Comparison of ENCODE assay signal across 23 cellular contexts in the genomic region with DNA sequence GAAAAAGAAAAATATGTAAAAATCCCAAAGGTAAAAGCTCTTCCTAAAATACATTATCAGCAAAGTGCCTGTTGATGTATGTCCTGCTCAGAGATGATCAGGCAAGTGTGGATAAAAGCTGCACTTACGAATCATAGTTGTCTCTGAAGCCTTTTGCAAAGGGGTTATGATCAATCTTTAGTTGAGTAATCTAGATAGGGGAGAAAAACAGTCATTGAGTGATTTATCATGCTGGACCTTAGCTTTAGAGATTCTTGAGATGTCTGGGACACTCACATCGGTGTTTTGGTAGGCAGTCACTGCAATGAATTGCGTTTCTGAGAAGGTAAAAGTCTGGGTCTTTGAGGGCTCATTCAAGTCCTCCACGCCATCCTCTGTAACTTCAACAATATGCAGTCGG. TPM values are rescaled to one million over a fixed set of nuclear protein-coding genes. Genes with fewer than 3 reads are reported as not detected.
A peak's percentile ranks its signal among the peaks of the same experiment; 100 is the strongest.
DNase-seq lines count a peak whose midpoint lies in the region; ATAC-seq, FAIRE-seq and TF ChIP-seq lines count a peak whose summit lies in the region.
"Had no signal": no experiment of that assay in that cellular context is flagged by ENCODE, and none has a peak within 500 bp of the region (broad histone marks: within the 10 kb centered on the region; RNA-seq: fewer than 3 reads in every experiment).

No MANE protein-coding gene starts in this region.

- H3K9me2 ChIP-seq in GM23338 (ENCODE audit: insufficient read depth), result no peaks in the 10 kb centered on the region
- no peaks in the 10 kb centered on the region for H3K9me2 ChIP-seq in PC-9 (ENCODE audit: insufficient read depth)

- CTCF ChIA-PET in CD8-positive, alpha-beta T cell (lab: Charles Lee), result interaction anchor here (0.9 to 7.4 kb wide), 5 partner anchors 138 to 613 kb away, joined by 3 to 79 read pairs (median 4); no protein-coding TSS in a partner anchor
- CTCF ChIA-PET in GM12878 (lab: Yijun Ruan, JAX) (interaction anchor here (0.9 to 7.1 kb wide), 6 partner anchors 10 to 608 kb away, joined by 3 to 122 read pairs (median 3); no protein-coding TSS in a partner anchor), PC-9 (lab: Charles Lee) (no interaction called here)

- intact Hi-C loops in CD8-positive, alpha-beta T cell (cut with DNase I, micrococcal nuclease), result loop anchor here in 1 of 2 experiments (2.0 kb wide), 1 partner anchor 234 kb away; a partner anchor contains a TSS
- intact Hi-C loops in GM12878 (cut with micrococcal nuclease; ENCODE audit: unreplicated experiment) (no loop called here), natural killer cell (cut with micrococcal nuclease) (loop anchor here (5.0 kb wide), 3 partner anchors 184 to 369 kb away; a partner anchor contains a TSS), PC-9 (cut with micrococcal nuclease; ENCODE audit: unreplicated experiment) (no loop called here)

- no peak overlapping the region for H2AFZ ChIP-seq in GM23338
- H2AFZ ChIP-seq in GM12878 (ENCODE audit: control insufficient read depth, low read depth, low read length), result no peak overlapping the region
- H2AFZ ChIP-seq in PC-9, result no peak overlapping the region
- H2AFZ ChIP-seq: GM23248 had no signal

- TF ChIP-seq RAD21 in GM12878 (IDR thresholded peaks at IDR 0.05; ENCODE audit: insufficient read depth, low read depth, low read length), result no peak

- in situ Hi-C loops in GM12878 (cut with MboI), result loop anchor here (10.0 kb wide), 1 partner anchor 416 kb away; no protein-coding TSS in a partner anchor

- 21% methylated on average over 5 of the region's 5 CpGs for WGBS in GM12878 (ENCODE audit: insufficient coverage, insufficient replicate concordance, low lambda C conversion rate, missing lambda C conversion rate)

- peaks cover 22% of the 10 kb centered on the region for H3K36me3 Mint-ChIP-seq in CD8-positive, alpha-beta T cell
- H3K36me3 Mint-ChIP-seq in GM23338 (ENCODE audit: low read depth), result no peaks in the 10 kb centered on the region
- peaks cover 34% of the 10 kb centered on the region for H3K36me3 Mint-ChIP-seq in natural killer cell

- POLR2A ChIA-PET in CD8-positive, alpha-beta T cell (lab: Charles Lee), result interaction anchor here (0.7 to 1.3 kb wide), 3 partner anchors 574 to 610 kb away, joined by 3 to 4 read pairs (median 3); no protein-coding TSS in a partner anchor
- POLR2A ChIA-PET in GM12878 (lab: Charles Lee) (interaction anchor here (3.3 to 6.0 kb wide), 2 partner anchors 411 to 608 kb away, joined by 19 to 34 read pairs; no protein-coding TSS in a partner anchor), PC-9 (lab: Charles Lee; ENCODE audit: unreplicated experiment) (no interaction called here)

- peak; percentile 49 for FAIRE-seq in GM12878 (lab: Jason Lieb, UNC)
- FAIRE-seq: GM18507 had no signal

- ATAC-seq in CD8-positive, alpha-beta T cell, result no peak
- ATAC-seq in GM23338, result no peak
- ATAC-seq in GM12878, result no peak
- ATAC-seq in natural killer cell, result no peak

- BruUV-seq in GM12878 (replicated peaks; lab: Mats Ljungman, UMichigan) (no TSS peak), PC-9 (replicated peaks; lab: Mats Ljungman, UMichigan) (no TSS peak)

- H3F3A ChIP-seq in GM23338 (replicated peaks; ENCODE audit: low read depth) (peaks cover 45% of the 10 kb centered on the region), PC-9 (ENCODE audit: insufficient read depth, low read depth) (no peaks in the 10 kb centered on the region)

- no peaks in the 10 kb centered on the region for H3K9me3 Mint-ChIP-seq in CD8-positive, alpha-beta T cell
- H3K9me3 Mint-ChIP-seq in GM23338, result no peaks in the 10 kb centered on the region; the same call in 1 of the 3 replicates
- no peaks in the 10 kb centered on the region for H3K9me3 Mint-ChIP-seq in natural killer cell

- H3K4me2 ChIP-seq in GM23338 (peak overlapping the region; percentile 90), GM12878 (ENCODE audit: control insufficient read depth, insufficient read depth) (no peak overlapping the region), PC-9 (no peak overlapping the region)

- H3K27me3 ChIP-seq in CD8-positive, alpha-beta T cell (ENCODE audit: insufficient read depth, low read length), result peaks cover 15% of the 10 kb centered on the region
- peaks cover 100% of the 10 kb centered on the region for H3K27me3 ChIP-seq in GM23338 (ENCODE audit: insufficient read depth)
- peaks cover 3 to 27% of the 10 kb centered on the region in 2 experiments for H3K27me3 ChIP-seq in GM12878 (replicated peaks in 1 of 2; ENCODE audit: control insufficient read depth in 2 of 2, insufficient read depth in 2 of 2, low read length in 1 of 2)
- H3K27me3 ChIP-seq in PC-9 (ENCODE audit: insufficient read depth, low read depth), result peaks cover 14% of the 10 kb centered on the region; the same call in 1 of the 2 replicates

- peaks cover 20% of the 10 kb centered on the region for H3K27me3 Mint-ChIP-seq in CD8-positive, alpha-beta T cell (ENCODE audit: low read depth)
- peaks cover 95% of the 10 kb centered on the region for H3K27me3 Mint-ChIP-seq in GM23338 (ENCODE audit: insufficient read depth, low read depth, poor library complexity)
- peaks cover 7 to 11% of the 10 kb centered on the region in 2 donors for H3K27me3 Mint-ChIP-seq in natural killer cell (ENCODE audit: low read depth in 2 of 2)

- no peaks in the 10 kb centered on the region for H3K9me3 ChIP-seq in CD8-positive, alpha-beta T cell (ENCODE audit: low read length)
- H3K9me3 ChIP-seq in GM12878 (replicated peaks; ENCODE audit: control insufficient read depth, insufficient read depth, low read length) (no peaks in the 10 kb centered on the region), PC-9 (ENCODE audit: insufficient read depth, low read depth) (no peaks in the 10 kb centered on the region)
- H3K9me3 ChIP-seq: Caco-2 had no signal

- H4K20me1 ChIP-seq in GM23338 (replicated peaks; ENCODE audit: insufficient read depth), result peaks cover 15% of the 10 kb centered on the region; the same call in 1 of the 2 replicates
- no peaks in the 10 kb centered on the region for H4K20me1 ChIP-seq in GM12878 (ENCODE audit: control insufficient read depth, insufficient read depth)
- H4K20me1 ChIP-seq in PC-9 (ENCODE audit: insufficient read depth), result no peaks in the 10 kb centered on the region

- no peak for TF ChIP-seq EP300 in GM12878 (IDR thresholded peaks at IDR 0.05; ENCODE audit: borderline replicate concordance in 1 of 2, control insufficient read depth in 1 of 2, low read depth in 2 of 2, low read length in 2 of 2)

- no peak overlapping the region for H3K9ac ChIP-seq in GM12878 (ENCODE audit: control insufficient read depth, insufficient read depth, low read length)
- H3K9ac ChIP-seq: GM23248 had no signal

- H3K79me2 ChIP-seq in GM23338 (replicated peaks; ENCODE audit: insufficient read depth), result no peaks in the 10 kb centered on the region
- no peaks in the 10 kb centered on the region for H3K79me2 ChIP-seq in GM12878 (ENCODE audit: control insufficient read depth, insufficient read depth, low read length)
- H3K79me2 ChIP-seq in PC-9 (ENCODE audit: low read depth), result no peaks in the 10 kb centered on the region

- H3K4me3 Mint-ChIP-seq in CD8-positive, alpha-beta T cell, result peak overlapping the region; percentile 93
- H3K4me3 Mint-ChIP-seq in GM23338 (no peak overlapping the region), natural killer cell (peak overlapping the region; percentile 100)

- no peak overlapping the region for H3K27ac ChIP-seq in CD8-positive, alpha-beta T cell (ENCODE audit: low read depth, low read length)
- H3K27ac ChIP-seq in GM23338 (ENCODE audit: low read depth) (no peak overlapping the region), GM12878 (ENCODE audit: control insufficient read depth, insufficient read depth) (no peak overlapping the region), PC-9 (no peak overlapping the region)
- H3K27ac ChIP-seq: GM23248 had no signal

- H3K36me3 ChIP-seq in CD8-positive, alpha-beta T cell (ENCODE audit: insufficient read depth, low read length), result peaks cover 3% of the 10 kb centered on the region
- no peaks in the 10 kb centered on the region for H3K36me3 ChIP-seq in GM23338 (ENCODE audit: insufficient read depth)
- H3K36me3 ChIP-seq in GM12878 (ENCODE audit: control insufficient read depth in 2 of 2, insufficient read depth in 2 of 2, low read length in 1 of 2), result no peaks in the 10 kb centered on the region
- no peaks in the 10 kb centered on the region for H3K36me3 ChIP-seq in PC-9 (ENCODE audit: low read depth)

- RAD21 ChIA-PET in GM12878 (lab: Charles Lee; ENCODE audit: unreplicated experiment), result interaction anchor here (0.8 to 11.7 kb wide), 10 partner anchors 171 to 631 kb away, joined by 3 to 170 read pairs (median 4); no protein-coding TSS in a partner anchor

- no peak for TF ChIP-seq POLR2A in GM12878 (IDR thresholded peaks at IDR 0.05; ENCODE audit: low read depth, low read length)

- SMC1A ChIA-PET in GM12878 (lab: Charles Lee; ENCODE audit: uncharacterized antibody, unreplicated experiment), result interaction anchor here (0.7 to 11.7 kb wide), 16 partner anchors 10 to 613 kb away, joined by 3 to 139 read pairs (median 4); a partner anchor contains a TSS

- H3K4me1 Mint-ChIP-seq in CD8-positive, alpha-beta T cell (ENCODE audit: low read depth), result peaks cover 61% of the 10 kb centered on the region
- peaks cover 78% of the 10 kb centered on the region for H3K4me1 Mint-ChIP-seq in GM23338
- H3K4me1 Mint-ChIP-seq in natural killer cell, result peaks cover 77 to 88% of the 10 kb centered on the region in 2 donors

- TF ChIP-seq CTCF in CD8-positive, alpha-beta T cell (IDR thresholded peaks at IDR 0.05), result no peak
- TF ChIP-seq CTCF in GM23338 (conservative IDR thresholded peaks at IDR 0.05; ENCODE audit: low read depth in 2 of 2), result no peak
- TF ChIP-seq CTCF in GM12878 (IDR thresholded peaks at IDR 0.05 in 2 of 3, conservative IDR thresholded peaks at IDR 0.05 in 1 of 3; ENCODE audit: control insufficient read depth in 2 of 3, extremely low read depth in 1 of 3, insufficient read depth in 1 of 3, low read depth in 3 of 3, low read length in 3 of 3), result no peak
- TF ChIP-seq CTCF in natural killer cell (IDR thresholded peaks at IDR 0.05), result no peak
- TF ChIP-seq CTCF in PC-9 (conservative IDR thresholded peaks at IDR 0.05), result no peak

- H3K4me3 ChIP-seq in CD8-positive, alpha-beta T cell (ENCODE audit: low read depth, low read length), result no peak overlapping the region
- H3K4me3 ChIP-seq in GM23338 (no peak overlapping the region), GM12878 (no peak overlapping the region), PC-9 (no peak overlapping the region)
- H3K4me3 ChIP-seq: GM23248 had no signal

- H3K4me1 ChIP-seq in CD8-positive, alpha-beta T cell (ENCODE audit: insufficient read depth, low read length), result peaks cover 34% of the 10 kb centered on the region
- H3K4me1 ChIP-seq in GM23338 (ENCODE audit: insufficient read depth) (peaks cover 86% of the 10 kb centered on the region), GM12878 (ENCODE audit: control insufficient read depth, insufficient read depth, low read length) (no peaks in the 10 kb centered on the region), PC-9 (replicated peaks; ENCODE audit: insufficient read depth) (no peaks in the 10 kb centered on the region)

- H3K27ac Mint-ChIP-seq in CD8-positive, alpha-beta T cell, result peak overlapping the region; percentile 86
- H3K27ac Mint-ChIP-seq in GM23338, result no peak overlapping the region
- peak overlapping the region; percentile 93 to 98 for H3K27ac Mint-ChIP-seq in natural killer cell
- H3K27ac Mint-ChIP-seq: CD14-positive monocyte had no signal

- DNase-seq in CD8-positive, alpha-beta T cell, result no peak
- DNase-seq in GM23338 (ENCODE audit: low spot score) (peak; percentile 15), GM12878 (ENCODE audit: low read depth, low spot score) (no peak), natural killer cell (no peak), D341Med (ENCODE audit: low spot score) (no peak), PC-9 (no peak), superior temporal gyrus (ENCODE audit: extremely low spot score) (no peak)
- DNase-seq: ACHN; AML-193; Caco-2; DMS79; GM23248; KG1; NCI-H1436; NCI-H2029; NCI-H2171; NCI-H446; NK-92 treated with Interleukin-12 subunit alpha and Interleukin-12 subunit beta, amount 100 ng/mL, for 24 hours; RPMI8226; SIG-M5 had no signal

RNA-seq across cellular contexts. Expression of a gene that starts 3.7 kb away (rescaled TPM):
- 1 to 10 TPM; 8.6 to 8.9 TPM for total RNA-seq in CD8-positive, alpha-beta T cell
- 0.10 TPM in 1 of 2 replicates, not detected in the other for total RNA-seq in GM23338 (2014; rRNA removed; shearing (Covaris generic))
- polyA plus RNA-seq in GM23338 (2016; fragmentation: Nextera tagmentation; extraction: Ambion mirVana), result 0.10 TPM in 2 replicates
- 12.8 and 13.0 TPM in 2 replicates for total RNA-seq in GM12878 (2013; cell fraction: nucleolus; rRNA removed)
- total RNA-seq in GM12878 (2014; rRNA removed), result 5.3 and 5.5 TPM in 2 replicates
- 3.5 and 4.0 TPM in 2 replicates for total RNA-seq in GM12878 (2014; rRNA removed; fragmentation: Illumina TruSeq; extraction: Trizol)
- total RNA-seq in GM12878 (2021), result 5.5 and 6.1 TPM in 2 replicates
- not detected for polyA plus RNA-seq in GM12878 (2011; ENCODE audit: low read depth)
- polyA plus RNA-seq in GM12878 (2011; rRNA removed), result 148 and 178 TPM in 2 replicates
- 91.9 and 94.9 TPM in 2 replicates for polyA plus RNA-seq in GM12878 (2011; cell fraction: cytosol; rRNA removed)
- 127 and 131 TPM in 2 replicates for polyA plus RNA-seq in GM12878 (2011; cell fraction: nucleus; rRNA removed)
- polyA plus RNA-seq in GM12878 (2012), result 0.19 and 0.38 TPM in 2 replicates
- polyA plus RNA-seq in GM12878 (2014; fragmentation: Illumina TruSeq; extraction: Trizol), result 6.6 TPM in 2 replicates
- 1 to 10 TPM; 1.5 to 2.8 TPM for polyA plus RNA-seq in GM12878 (2014; fragmentation: Nextera tagmentation; extraction: Ambion mirVana)
- polyA plus RNA-seq in GM12878 (2014; rRNA removed), result 5.0 and 5.3 TPM in 2 replicates
- 1 to 10 TPM; 1.8 to 2.5 TPM for polyA plus RNA-seq in GM12878 (2016; fragmentation: Nextera tagmentation; extraction: Ambion mirVana)
- polyA minus RNA-seq in GM12878 (2011; rRNA and poly(A)+ RNA removed), result 105 and 117 TPM in 2 replicates
- polyA minus RNA-seq in GM12878 (2011; cell fraction: cytosol; rRNA and poly(A)+ RNA removed), result 46.0 and 51.6 TPM in 2 replicates
- polyA minus RNA-seq in GM12878 (2011; cell fraction: nucleus; rRNA and poly(A)+ RNA removed), result 51.7 and 77.5 TPM in 2 replicates
- 10 to 100 TPM; 30.3 to 64.0 (median 32.2) TPM for total RNA-seq in natural killer cell
- not detected in 2 replicates for total RNA-seq in PC-9 (2021)
- total RNA-seq: OCI-LY7 had no signal
- polyA plus RNA-seq: GM23248 had no signal
